In genomic region chr1:155320661-155321576, GRCh38 we compare ENCODE assay signal across 8 cellular contexts. TPM values are rescaled to one million over a fixed set of nuclear protein-coding genes. Genes with fewer than 3 reads are reported as not detected.
DNase-seq lines count a peak whose midpoint lies in the region; ATAC-seq and TF ChIP-seq lines count a peak whose summit lies in the region.

A gene with protein sequence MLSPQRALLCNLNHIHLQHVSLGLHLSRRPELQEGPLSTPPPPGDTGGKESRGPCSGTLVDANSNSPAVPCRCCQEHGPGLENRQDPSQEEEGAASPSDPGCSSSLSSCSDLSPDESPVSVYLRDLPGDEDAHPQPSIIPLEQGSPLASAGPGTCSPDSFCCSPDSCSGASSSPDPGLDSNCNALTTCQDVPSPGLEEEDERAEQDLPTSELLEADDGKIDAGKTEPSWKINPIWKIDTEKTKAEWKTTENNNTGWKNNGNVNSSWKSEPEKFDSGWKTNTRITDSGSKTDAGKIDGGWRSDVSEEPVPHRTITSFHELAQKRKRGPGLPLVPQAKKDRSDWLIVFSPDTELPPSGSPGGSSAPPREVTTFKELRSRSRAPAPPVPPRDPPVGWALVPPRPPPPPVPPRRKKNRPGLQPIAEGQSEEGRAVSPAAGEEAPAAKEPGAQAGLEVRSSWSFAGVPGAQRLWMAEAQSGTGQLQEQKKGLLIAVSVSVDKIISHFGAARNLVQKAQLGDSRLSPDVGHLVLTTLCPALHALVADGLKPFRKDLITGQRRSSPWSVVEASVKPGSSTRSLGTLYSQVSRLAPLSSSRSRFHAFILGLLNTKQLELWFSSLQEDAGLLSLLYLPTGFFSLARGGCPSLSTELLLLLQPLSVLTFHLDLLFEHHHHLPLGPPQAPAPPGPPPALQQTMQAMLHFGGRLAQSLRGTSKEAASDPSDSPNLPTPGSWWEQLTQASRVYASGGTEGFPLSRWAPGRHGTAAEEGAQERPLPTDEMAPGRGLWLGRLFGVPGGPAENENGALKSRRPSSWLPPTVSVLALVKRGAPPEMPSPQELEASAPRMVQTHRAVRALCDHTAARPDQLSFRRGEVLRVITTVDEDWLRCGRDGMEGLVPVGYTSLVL (plus strand): TSS chr1:155320894. CDS start chr1:155321774, 880 bp downstream.

- H3K4me3 Mint-ChIP-seq in activated CD4-positive, alpha-beta T cell treated with anti-CD3 and anti-CD28 coated beads, Interleukin-2, amount 10 ng/mL, durations not matched to agents 24 days and 14 days: peak within 1 kb of the TSS; percentile 91

- peaks cover 33% of the 10 kb centered on the region for H3K4me1 Mint-ChIP-seq in activated CD4-positive, alpha-beta T cell treated with anti-CD3 and anti-CD28 coated beads, Interleukin-2, amount 10 ng/mL, durations not matched to agents 24 days and 14 days

- no peaks in the 10 kb centered on the region for H3K9me3 Mint-ChIP-seq in activated CD4-positive, alpha-beta T cell treated with anti-CD3 and anti-CD28 coated beads, Interleukin-2, amount 10 ng/mL, durations not matched to agents 24 days and 14 days

- H3K36me3 Mint-ChIP-seq in activated CD4-positive, alpha-beta T cell treated with anti-CD3 and anti-CD28 coated beads, Interleukin-2, amount 10 ng/mL, durations not matched to agents 24 days and 14 days (ENCODE audit: low read depth): peaks cover 37% of the 10 kb centered on the region

- DNase-seq in C1 segment of cervical spinal cord (lab: John Stamatoyannopoulos, UW) (peak in 11 of 14 donors; percentile 12 to 86 (median 41)), NB4 (ENCODE audit: low read depth) (peak; percentile 15), choroid plexus epithelial cell (ENCODE audit: low read depth) (peak; percentile 58), kidney epithelial cell (ENCODE audit: low read depth) (no peak), HuH-7 (ENCODE audit: low spot score) (no peak)
- DNase-seq in activated CD4-positive, alpha-beta T cell treated with anti-CD3 and anti-CD28 coated beads, Interleukin-2, amount 10 ng/mL, durations not matched to agents 24 days and 14 days: peak; percentile 95
- peak; percentile 69 for DNase-seq in stimulated activated CD4-positive, alpha-beta T cell treated with anti-CD3 and anti-CD28 coated beads, Interleukin-12 subunit alpha, Interleukin-12 subunit beta, amount 100 ng/mL, for 4 hours

- intact Hi-C loops in activated CD4-positive, alpha-beta T cell treated with anti-CD3 and anti-CD28 coated beads, Interleukin-2, amount 10 ng/mL, durations not matched to agents 24 days and 14 days (cut with micrococcal nuclease): loop anchor here (5.0 to 10.0 kb wide), 5 partner anchors 114 to 426 kb away; partner anchors contain the start of genes CKS1B, KRTCAP2, MTX1 and SHC1

- no peaks in the 10 kb centered on the region for H3K27me3 Mint-ChIP-seq in activated CD4-positive, alpha-beta T cell treated with anti-CD3 and anti-CD28 coated beads, Interleukin-2, amount 10 ng/mL, durations not matched to agents 24 days and 14 days

- no peak within 1 kb of the TSS for H3K4me3 ChIP-seq in NB4 (ENCODE audit: low read depth, low read length)
- peak within 1 kb of the TSS; percentile 68 for H3K4me3 ChIP-seq in choroid plexus epithelial cell (ENCODE audit: low read depth, low read length)
- peak within 1 kb of the TSS; percentile 42 for H3K4me3 ChIP-seq in kidney epithelial cell (ENCODE audit: low read depth, low read length)

- peak within 1 kb of the TSS; percentile 25 for H3K27ac Mint-ChIP-seq in activated CD4-positive, alpha-beta T cell treated with anti-CD3 and anti-CD28 coated beads, Interleukin-2, amount 10 ng/mL, durations not matched to agents 24 days and 14 days

- H3K27me3 ChIP-seq in kidney epithelial cell (ENCODE audit: control insufficient read depth, insufficient read depth, low read length): no peaks in the 10 kb centered on the region

- no peak for TF ChIP-seq POLR2A in NB4 (IDR thresholded peaks at IDR 0.05; ENCODE audit: extremely low read depth, insufficient read length)

- peaks cover 4% of the 10 kb centered on the region for H3K36me3 ChIP-seq in kidney epithelial cell (ENCODE audit: control insufficient read depth, insufficient read depth, low read length)

- no peak for ATAC-seq in GM21786 (IDR thresholded peaks at IDR 0.05; ENCODE audit: unreplicated experiment)

- TF ChIP-seq CTCF in NB4 (IDR thresholded peaks at IDR 0.05; ENCODE audit: low read depth, low read length): no peak
- no peak for TF ChIP-seq CTCF in choroid plexus epithelial cell (conservative IDR thresholded peaks at IDR 0.05; ENCODE audit: low read depth, low read length)
- no peak for TF ChIP-seq CTCF in kidney epithelial cell (IDR thresholded peaks at IDR 0.05; ENCODE audit: insufficient read depth, low read length, poor library complexity, severe bottlenecking)

RNA-seq across cellular contexts. Expression of the gene that starts here (rescaled TPM):
- total RNA-seq in activated CD4-positive, alpha-beta T cell treated with anti-CD3 and anti-CD28 coated beads, Interleukin-2, amount 10 ng/mL, durations not matched to agents 24 days and 14 days: 29.9 and 30.1 TPM in 2 replicates
- 38.1 and 38.3 TPM in 2 replicates for total RNA-seq in kidney epithelial cell

Comparison
In these comparisons a context has a peak if more than half of its experiments do, and no peak if none do; other contexts are left out.
1. DNase-seq: peak in C1 segment of cervical spinal cord (11 of 14), NB4 (single experiment), activated CD4-positive, alpha-beta T cell treated with anti-CD3 and anti-CD28 coated beads, Interleukin-2, amount 10 ng/mL, durations not matched to agents 24 days and 14 days (single experiment), choroid plexus epithelial cell (single experiment) and stimulated activated CD4-positive, alpha-beta T cell treated with anti-CD3 and anti-CD28 coated beads, Interleukin-12 subunit alpha, Interleukin-12 subunit beta, amount 100 ng/mL, for 4 hours (single experiment); none in kidney epithelial cell (single experiment) and HuH-7 (single experiment).